In genomic region chr6:41939091-41939847, GRCh38 we compare ENCODE assay signal across 1 cellular context.
TF ChIP-seq lines count a peak whose summit lies in the region.

No MANE protein-coding gene starts in this region.

TF ChIP-seq in HEK293, 187 proteins besides CTCF, POLR2A, EP300 and RAD21 (continued from another document):
- TF ChIP-seq, protein P1, sequence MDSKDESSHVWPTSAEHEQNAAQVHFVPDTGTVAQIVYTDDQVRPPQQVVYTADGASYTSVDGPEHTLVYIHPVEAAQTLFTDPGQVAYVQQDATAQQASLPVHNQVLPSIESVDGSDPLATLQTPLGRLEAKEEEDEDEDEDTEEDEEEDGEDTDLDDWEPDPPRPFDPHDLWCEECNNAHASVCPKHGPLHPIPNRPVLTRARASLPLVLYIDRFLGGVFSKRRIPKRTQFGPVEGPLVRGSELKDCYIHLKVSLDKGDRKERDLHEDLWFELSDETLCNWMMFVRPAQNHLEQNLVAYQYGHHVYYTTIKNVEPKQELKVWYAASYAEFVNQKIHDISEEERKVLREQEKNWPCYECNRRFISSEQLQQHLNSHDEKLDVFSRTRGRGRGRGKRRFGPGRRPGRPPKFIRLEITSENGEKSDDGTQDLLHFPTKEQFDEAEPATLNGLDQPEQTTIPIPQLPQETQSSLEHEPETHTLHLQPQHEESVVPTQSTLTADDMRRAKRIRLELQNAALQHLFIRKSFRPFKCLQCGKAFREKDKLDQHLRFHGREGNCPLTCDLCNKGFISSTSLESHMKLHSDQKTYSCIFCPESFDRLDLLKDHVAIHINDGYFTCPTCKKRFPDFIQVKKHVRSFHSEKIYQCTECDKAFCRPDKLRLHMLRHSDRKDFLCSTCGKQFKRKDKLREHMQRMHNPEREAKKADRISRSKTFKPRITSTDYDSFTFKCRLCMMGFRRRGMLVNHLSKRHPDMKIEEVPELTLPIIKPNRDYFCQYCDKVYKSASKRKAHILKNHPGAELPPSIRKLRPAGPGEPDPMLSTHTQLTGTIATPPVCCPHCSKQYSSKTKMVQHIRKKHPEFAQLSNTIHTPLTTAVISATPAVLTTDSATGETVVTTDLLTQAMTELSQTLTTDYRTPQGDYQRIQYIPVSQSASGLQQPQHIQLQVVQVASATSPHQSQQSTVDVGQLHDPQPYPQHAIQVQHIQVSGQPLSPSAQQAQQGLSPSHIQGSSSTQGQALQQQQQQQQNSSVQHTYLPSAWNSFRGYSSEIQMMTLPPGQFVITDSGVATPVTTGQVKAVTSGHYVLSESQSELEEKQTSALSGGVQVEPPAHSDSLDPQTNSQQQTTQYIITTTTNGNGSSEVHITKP (tag by site-specific recombination; IDR thresholded peaks at IDR 0.05), result no peak
- TF ChIP-seq, protein P2, sequence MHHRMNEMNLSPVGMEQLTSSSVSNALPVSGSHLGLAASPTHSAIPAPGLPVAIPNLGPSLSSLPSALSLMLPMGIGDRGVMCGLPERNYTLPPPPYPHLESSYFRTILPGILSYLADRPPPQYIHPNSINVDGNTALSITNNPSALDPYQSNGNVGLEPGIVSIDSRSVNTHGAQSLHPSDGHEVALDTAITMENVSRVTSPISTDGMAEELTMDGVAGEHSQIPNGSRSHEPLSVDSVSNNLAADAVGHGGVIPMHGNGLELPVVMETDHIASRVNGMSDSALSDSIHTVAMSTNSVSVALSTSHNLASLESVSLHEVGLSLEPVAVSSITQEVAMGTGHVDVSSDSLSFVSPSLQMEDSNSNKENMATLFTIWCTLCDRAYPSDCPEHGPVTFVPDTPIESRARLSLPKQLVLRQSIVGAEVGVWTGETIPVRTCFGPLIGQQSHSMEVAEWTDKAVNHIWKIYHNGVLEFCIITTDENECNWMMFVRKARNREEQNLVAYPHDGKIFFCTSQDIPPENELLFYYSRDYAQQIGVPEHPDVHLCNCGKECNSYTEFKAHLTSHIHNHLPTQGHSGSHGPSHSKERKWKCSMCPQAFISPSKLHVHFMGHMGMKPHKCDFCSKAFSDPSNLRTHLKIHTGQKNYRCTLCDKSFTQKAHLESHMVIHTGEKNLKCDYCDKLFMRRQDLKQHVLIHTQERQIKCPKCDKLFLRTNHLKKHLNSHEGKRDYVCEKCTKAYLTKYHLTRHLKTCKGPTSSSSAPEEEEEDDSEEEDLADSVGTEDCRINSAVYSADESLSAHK (tag by site-specific recombination; IDR thresholded peaks at IDR 0.05), result no peak
- no peak for TF ChIP-seq ZNF654 (tag by site-specific recombination; IDR thresholded peaks at IDR 0.05; ENCODE audit: low read depth)
- no peak for TF ChIP-seq RBAK (tag by site-specific recombination; IDR thresholded peaks at IDR 0.05)
- no peak for TF ChIP-seq PRDM1 (tag by site-specific recombination; IDR thresholded peaks at IDR 0.05)
